In genomic region chr12:98224584-98225221, GRCh38 we compare ENCODE assay signal across 14 cellular contexts.
DNase-seq lines count a peak whose midpoint lies in the region; ATAC-seq, FAIRE-seq and TF ChIP-seq lines count a peak whose summit lies in the region.
"Had no signal": no experiment of that assay in that cellular context is flagged by ENCODE, and none has a peak within 500 bp of the region (broad histone marks: within the 10 kb centered on the region; RNA-seq: fewer than 3 reads in every experiment).

No MANE protein-coding gene starts in this region.

- H3K9me3 ChIP-seq in HepG2 (ENCODE audit: low read length): no peaks in the 10 kb centered on the region

- TF ChIP-seq RAD21 in HepG2 (CRISPR knock-in tag; IDR thresholded peaks at IDR 0.05): no peak

- H3K27me3 ChIP-seq in HepG2 (ENCODE audit: control insufficient read depth in 1 of 2, insufficient read depth in 2 of 2, low read length in 2 of 2): no peaks in the 10 kb centered on the region
- H3K27me3 ChIP-seq: neural progenitor cell had no signal

- CTCF ChIA-PET in HepG2 (lab: Yijun Ruan, JAX; ENCODE audit: low intra/inter-chr PET ratio, low total read pairs): no interaction called here

- peak overlapping the region; percentile 15; the same call in 1 of the 2 replicates for H3K4me2 ChIP-seq in HepG2 (ENCODE audit: low read depth, low read length)
- H3K4me2 ChIP-seq: neural progenitor cell had no signal

- no TSS peak for BruUV-seq in HepG2 (replicated peaks; lab: Mats Ljungman, UMichigan)

- no peaks in the 10 kb centered on the region for H3K79me2 ChIP-seq in HepG2 (ENCODE audit: insufficient read depth, low read length)

- peaks cover 12% of the 10 kb centered on the region; the same call in 1 of the 2 replicates for H3K4me1 ChIP-seq in HepG2 (ENCODE audit: insufficient read depth, low read length)

- WGBS in HepG2 (ENCODE audit: low lambda C conversion rate): 10% methylated on average over 5 of the region's 5 CpGs

- DNase-seq in HepG2 (ENCODE audit: low spot score) (no peak), HTR-8/SVneo (ENCODE audit: insufficient read length, low spot score) (no peak), NCI-H1694 (lab: John Stamatoyannopoulos, UW) (no peak), NK-92 (lab: John Stamatoyannopoulos, UW; ENCODE audit: unreplicated experiment) (no peak), NCI-H748 (lab: John Stamatoyannopoulos, UW; ENCODE audit: unreplicated experiment) (no peak)
- DNase-seq: COR-L47; NCI-H1436 treated with DMSO at 0.1 percent for 48 hours; RPMI8226; stimulated activated naive B cell treated with anti-CD40 and anti-IgM and Interleukin-4, amounts not matched to agents 10 μg/mL and 1 μg/mL and 100 μg/mL, for 72 hours had no signal

- H3K27ac ChIP-seq in HepG2 (ENCODE audit: extremely low read length, insufficient read depth, low read length): no peak overlapping the region
- H3K27ac ChIP-seq: neural progenitor cell, VCaP had no signal

- H3K36me3 ChIP-seq in HepG2 (replicated peaks in 1 of 2; ENCODE audit: control insufficient read depth in 1 of 2, insufficient read depth in 2 of 2, low read length in 2 of 2): no peaks in the 10 kb centered on the region
- H3K36me3 ChIP-seq: neural progenitor cell had no signal

- H4K20me1 ChIP-seq in HepG2 (ENCODE audit: insufficient read depth, low read length): no peaks in the 10 kb centered on the region

- no peak overlapping the region for H2AFZ ChIP-seq in HepG2 (ENCODE audit: low read length)
- H2AFZ ChIP-seq: neural progenitor cell had no signal

- H3K9ac ChIP-seq in HepG2 (ENCODE audit: insufficient read depth, low read depth, low read length): no peak overlapping the region
- H3K9ac ChIP-seq: neural progenitor cell had no signal

- H3K4me3 ChIP-seq in HepG2 (replicated peaks in 1 of 3; ENCODE audit: insufficient read depth in 1 of 3, low read depth in 2 of 3, low read length in 3 of 3): no peak overlapping the region
- H3K4me3 ChIP-seq: neural progenitor cell had no signal

- no peak for TF ChIP-seq CTCF in HepG2 (CRISPR knock-in tag; IDR thresholded peaks at IDR 0.05)

- POLR2A ChIA-PET in HepG2 (lab: Yijun Ruan, JAX): no interaction called here

- no peak for TF ChIP-seq POLR2A in HepG2 (IDR thresholded peaks at IDR 0.05; ENCODE audit: insufficient read depth in 1 of 2, low read depth in 2 of 2, low read length in 2 of 2)

- in situ Hi-C loops in HepG2 (cut with HindIII; ENCODE audit: extremely low pct_ligation_motif_present, low pct_unique_long_range_greater_than_20kb): no loop called here

- intact Hi-C loops in HepG2 (cut with micrococcal nuclease; ENCODE audit: unreplicated experiment): no loop called here

- no peak for TF ChIP-seq EP300 in HepG2 (IDR thresholded peaks at IDR 0.05; ENCODE audit: low read depth in 2 of 2, low read length in 2 of 2)
- no peak for TF ChIP-seq EP300 in HepG2 (CRISPR knock-in tag; IDR thresholded peaks at IDR 0.05; ENCODE audit: borderline replicate concordance)

- ATAC-seq in GM18909 (IDR thresholded peaks at IDR 0.05; ENCODE audit: poor library complexity, unreplicated experiment): peak; percentile 85
- ATAC-seq in GM21723 (IDR thresholded peaks at IDR 0.05; ENCODE audit: unreplicated experiment): peak; percentile 85
- peak; percentile 82 for ATAC-seq in HG03175 (IDR thresholded peaks at IDR 0.05; ENCODE audit: unreplicated experiment)
- ATAC-seq in HepG2: peak; percentile 32; the same call in 1 of the 3 replicates
- ATAC-seq: stimulated activated naive B cell treated with anti-CD40 and anti-IgM and Interleukin-4, amounts not matched to agents 10 μg/mL and 1 μg/mL and 100 μg/mL, for 72 hours had no signal

- FAIRE-seq in HepG2 (lab: Jason Lieb, UNC): no peak
- no peak for FAIRE-seq in HTR-8/SVneo (lab: Jason Lieb, UNC)

TF ChIP-seq in HepG2, 621 proteins besides CTCF, POLR2A, EP300 and RAD21:
- no peak for TF ChIP-seq ZNF784 (CRISPR knock-in tag; IDR thresholded peaks at IDR 0.05; ENCODE audit: borderline replicate concordance)
- no peak for TF ChIP-seq ZNF567 (CRISPR knock-in tag; IDR thresholded peaks at IDR 0.05; ENCODE audit: borderline replicate concordance)
- no peak for TF ChIP-seq RFX5 (IDR thresholded peaks at IDR 0.05; ENCODE audit: low read depth, low read length)
- TF ChIP-seq ZNF839 (CRISPR knock-in tag; IDR thresholded peaks at IDR 0.05; ENCODE audit: borderline replicate concordance): no peak
- no peak for TF ChIP-seq ZNF512 (CRISPR knock-in tag; IDR thresholded peaks at IDR 0.05)

Comparison
In these comparisons a context has a peak if more than half of its experiments do, and no peak if none do; other contexts are left out.
1. ATAC-seq: peak in every context shown above with its lines; median percentile 85 in GM18909; 85 in GM21723; 82 in HG03175; 32 in HepG2.